16 cellular contexts compared by ENCODE assay signal in the genomic region with DNA sequence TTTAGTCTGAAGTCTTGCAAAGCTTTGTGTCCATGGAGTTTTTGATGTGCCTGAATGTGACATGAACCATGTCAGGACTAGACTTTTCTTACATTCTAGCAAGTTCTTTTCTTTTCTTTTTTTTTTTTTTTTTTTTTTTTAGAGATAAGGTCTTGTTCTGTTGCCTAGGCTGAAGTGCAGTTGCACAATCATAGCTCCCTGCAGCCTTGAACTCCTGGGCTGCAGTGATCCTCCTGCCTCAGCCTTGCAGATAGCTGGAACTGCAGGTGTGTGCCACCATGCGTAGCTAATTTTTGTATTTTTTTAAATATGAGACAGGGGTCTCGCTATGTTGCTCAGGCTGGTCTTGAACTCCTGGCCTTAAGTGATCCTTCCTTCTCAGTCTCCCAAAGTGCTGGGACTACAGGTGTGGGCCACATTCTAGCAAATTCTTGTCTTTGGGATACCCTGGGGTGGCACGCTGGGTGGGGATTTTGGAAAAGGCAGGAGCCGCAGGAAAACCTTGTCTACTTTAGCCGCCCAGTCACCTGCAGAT.
A peak's percentile ranks its signal among the peaks of the same experiment; 100 is the strongest.
DNase-seq lines count a peak whose midpoint lies in the region; ATAC-seq and TF ChIP-seq lines count a peak whose summit lies in the region.
"Had no signal": no experiment of that assay in that cellular context is flagged by ENCODE, and none has a peak within 500 bp of the region (broad histone marks: within the 10 kb centered on the region; RNA-seq: fewer than 3 reads in every experiment).

No MANE protein-coding gene starts in this region.

- peaks cover 26% of the 10 kb centered on the region for H3K36me3 Mint-ChIP-seq in stimulated activated naive CD8-positive, alpha-beta T cell treated with anti-CD3 and anti-CD28 coated beads, Interleukin-15, Interleukin-2, amounts not matched to agents 100 ng/mL and 50 ng/mL, for 24 hours (ENCODE audit: low read depth)
- peaks cover 11% of the 10 kb centered on the region for H3K36me3 Mint-ChIP-seq in activated naive CD8-positive, alpha-beta T cell treated with anti-CD3 and anti-CD28 coated beads, Interleukin-2, amount 50 U/mL, for 24 hours (ENCODE audit: low read depth)
- peaks cover 29% of the 10 kb centered on the region for H3K36me3 Mint-ChIP-seq in type B pancreatic cell

- H3K4me3 Mint-ChIP-seq in stimulated activated naive CD8-positive, alpha-beta T cell treated with anti-CD3 and anti-CD28 coated beads, Interleukin-15, Interleukin-2, amounts not matched to agents 100 ng/mL and 50 ng/mL, for 24 hours: no peak overlapping the region
- no peak overlapping the region for H3K4me3 Mint-ChIP-seq in stimulated activated naive CD8-positive, alpha-beta T cell treated with anti-CD3 and anti-CD28 coated beads, Interleukin-15, amount 100 ng/mL, for 72 hours
- H3K4me3 Mint-ChIP-seq in activated naive CD8-positive, alpha-beta T cell treated with anti-CD3 and anti-CD28 coated beads, Interleukin-2, amount 50 U/mL, for 24 hours: no peak overlapping the region
- no peak overlapping the region for H3K4me3 Mint-ChIP-seq in type B pancreatic cell
- H3K4me3 Mint-ChIP-seq: central memory CD8-positive, alpha-beta T cell had no signal

- peaks cover 50% of the 10 kb centered on the region for H3K4me1 Mint-ChIP-seq in stimulated activated naive CD8-positive, alpha-beta T cell treated with anti-CD3 and anti-CD28 coated beads, Interleukin-15, Interleukin-2, amounts not matched to agents 100 ng/mL and 50 ng/mL, for 24 hours (ENCODE audit: low read depth)
- H3K4me1 Mint-ChIP-seq in stimulated activated naive CD8-positive, alpha-beta T cell treated with anti-CD3 and anti-CD28 coated beads, Interleukin-15, amount 100 ng/mL, for 72 hours: peaks cover 72% of the 10 kb centered on the region
- peaks cover 45% of the 10 kb centered on the region for H3K4me1 Mint-ChIP-seq in activated naive CD8-positive, alpha-beta T cell treated with anti-CD3 and anti-CD28 coated beads, Interleukin-2, amount 50 U/mL, for 24 hours
- peaks cover 16% of the 10 kb centered on the region for H3K4me1 Mint-ChIP-seq in type B pancreatic cell (ENCODE audit: unreplicated experiment)

- H3K27ac ChIP-seq in right lobe of liver: no peak overlapping the region

- TF ChIP-seq POLR2A in right lobe of liver (IDR thresholded peaks at IDR 0.05): no peak

- intact Hi-C loops in right lobe of liver (cut with DNase I): no loop called here

- H3K4me1 ChIP-seq in right lobe of liver: peaks cover 0 to 12% (median 3%) of the 10 kb centered on the region in 4 donors

- H3K9me3 Mint-ChIP-seq in stimulated activated naive CD8-positive, alpha-beta T cell treated with anti-CD3 and anti-CD28 coated beads, Interleukin-15, Interleukin-2, amounts not matched to agents 100 ng/mL and 50 ng/mL, for 24 hours: no peaks in the 10 kb centered on the region
- H3K9me3 Mint-ChIP-seq in stimulated activated naive CD8-positive, alpha-beta T cell treated with anti-CD3 and anti-CD28 coated beads, Interleukin-15, amount 100 ng/mL, for 72 hours: no peaks in the 10 kb centered on the region
- no peaks in the 10 kb centered on the region for H3K9me3 Mint-ChIP-seq in activated naive CD8-positive, alpha-beta T cell treated with anti-CD3 and anti-CD28 coated beads, Interleukin-2, amount 50 U/mL, for 24 hours
- H3K9me3 Mint-ChIP-seq in type B pancreatic cell: no peaks in the 10 kb centered on the region
- H3K9me3 Mint-ChIP-seq: central memory CD8-positive, alpha-beta T cell; effector memory CD8-positive, alpha-beta T cell had no signal

- H3K27me3 ChIP-seq in right lobe of liver: no peaks in the 10 kb centered on the region

- no peaks in the 10 kb centered on the region for H3K9me3 ChIP-seq in right lobe of liver
- H3K9me3 ChIP-seq: mucosa of descending colon had no signal

- no peak overlapping the region for H3K4me3 ChIP-seq in right lobe of liver
- H3K4me3 ChIP-seq: mucosa of descending colon had no signal

- TF ChIP-seq CTCF in right lobe of liver (IDR thresholded peaks at IDR 0.05) (no peak), type B pancreatic cell (conservative IDR thresholded peaks at IDR 0.05) (no peak)

- no peaks in the 10 kb centered on the region for H3K27me3 Mint-ChIP-seq in stimulated activated naive CD8-positive, alpha-beta T cell treated with anti-CD3 and anti-CD28 coated beads, Interleukin-15, Interleukin-2, amounts not matched to agents 100 ng/mL and 50 ng/mL, for 24 hours
- H3K27me3 Mint-ChIP-seq in stimulated activated naive CD8-positive, alpha-beta T cell treated with anti-CD3 and anti-CD28 coated beads, Interleukin-15, amount 100 ng/mL, for 72 hours: no peaks in the 10 kb centered on the region
- H3K27me3 Mint-ChIP-seq in activated naive CD8-positive, alpha-beta T cell treated with anti-CD3 and anti-CD28 coated beads, Interleukin-2, amount 50 U/mL, for 24 hours: no peaks in the 10 kb centered on the region
- no peaks in the 10 kb centered on the region for H3K27me3 Mint-ChIP-seq in type B pancreatic cell
- H3K27me3 Mint-ChIP-seq: activated naive CD8-positive, alpha-beta T cell; central memory CD8-positive, alpha-beta T cell; effector memory CD8-positive, alpha-beta T cell had no signal

- H3K27ac Mint-ChIP-seq in stimulated activated naive CD8-positive, alpha-beta T cell treated with anti-CD3 and anti-CD28 coated beads, Interleukin-15, Interleukin-2, amounts not matched to agents 100 ng/mL and 50 ng/mL, for 24 hours: peak overlapping the region; percentile 85
- H3K27ac Mint-ChIP-seq in stimulated activated naive CD8-positive, alpha-beta T cell treated with anti-CD3 and anti-CD28 coated beads, Interleukin-15, amount 100 ng/mL, for 72 hours: peak overlapping the region in 1 of 2 donors; percentile 92
- peak overlapping the region; percentile 91 for H3K27ac Mint-ChIP-seq in activated naive CD8-positive, alpha-beta T cell treated with anti-CD3 and anti-CD28 coated beads, Interleukin-2, amount 50 U/mL, for 24 hours
- peak overlapping the region; percentile 73 for H3K27ac Mint-ChIP-seq in type B pancreatic cell

- no peak for ATAC-seq in stimulated activated naive CD8-positive, alpha-beta T cell treated with anti-CD3 and anti-CD28 coated beads, Interleukin-15, amount 100 ng/mL, for 72 hours
- no peak for ATAC-seq in activated naive CD8-positive, alpha-beta T cell treated with anti-CD3 and anti-CD28 coated beads, Interleukin-2, amount 50 U/mL, for 24 hours
- ATAC-seq in right lobe of liver: peak; percentile 55 to 80 (median 64)
- no peak for ATAC-seq in GM18519 (IDR thresholded peaks at IDR 0.05; ENCODE audit: low FRiP score, unreplicated experiment)

- peaks cover 0 to 4% (median 0%) of the 10 kb centered on the region in 4 donors for H3K36me3 ChIP-seq in right lobe of liver

- DNase-seq in stimulated activated naive CD8-positive, alpha-beta T cell treated with anti-CD3 and anti-CD28 coated beads, Interleukin-15, amount 100 ng/mL, for 72 hours: no peak
- no peak for DNase-seq in activated naive CD8-positive, alpha-beta T cell treated with anti-CD3 and anti-CD28 coated beads, Interleukin-2, amount 50 U/mL, for 24 hours
- DNase-seq in right lobe of liver (no peak), type B pancreatic cell (ENCODE audit: extremely low spot score, unreplicated experiment) (no peak), putamen (ENCODE audit: low spot score) (no peak), occipital lobe (lab: John Stamatoyannopoulos, UW) (no peak)
- DNase-seq: effector memory CD8-positive, alpha-beta T cell; mucosa of descending colon; NCI-H1930; NCI-H446; SIG-M5; small intestine had no signal

- WGBS in right lobe of liver (ENCODE audit: insufficient coverage, low coverage, low lambda C conversion rate, missing lambda C conversion rate): 56% methylated on average over 2 of the region's 5 CpGs

Comparison
In these comparisons a context has a peak if more than half of its experiments do, and no peak if none do; other contexts are left out.
1. ATAC-seq: peak in right lobe of liver (4 of 4); none in stimulated activated naive CD8-positive, alpha-beta T cell treated with anti-CD3 and anti-CD28 coated beads, Interleukin-15, amount 100 ng/mL, for 72 hours (single experiment), activated naive CD8-positive, alpha-beta T cell treated with anti-CD3 and anti-CD28 coated beads, Interleukin-2, amount 50 U/mL, for 24 hours (single experiment) and GM18519 (single experiment).